In genomic region chr11:60924110-60924905, GRCh38 we compare ENCODE assay signal across 8 cellular contexts. TPM values are rescaled to one million over a fixed set of nuclear protein-coding genes. Genes with fewer than 3 reads are reported as not detected.
DNase-seq lines count a peak whose midpoint lies in the region; ATAC-seq and TF ChIP-seq lines count a peak whose summit lies in the region.

Gene TMEM132A, plus strand, starts transcription at chr11:60924460. Its CDS starts 174 bp downstream, at chr11:60924634.

- H3K27ac ChIP-seq in esophagus squamous epithelium (peak within 1 kb of the TSS; percentile 7 to 74 (median 50)), mucosa of rectum (ENCODE audit: low read depth in 2 of 2, low read length in 2 of 2) (no peak within 1 kb of the TSS), upper lobe of right lung (no peak within 1 kb of the TSS)

- TF ChIP-seq POLR2A in esophagus squamous epithelium (IDR thresholded peaks at IDR 0.05), result peak in 1 of 4 donors; percentile 60

- ATAC-seq in GM18502 (IDR thresholded peaks at IDR 0.05; ENCODE audit: poor library complexity, unreplicated experiment) (peak; percentile 47), activated B cell treated with CpG ODN at 0.5 μM for 24 hours (ENCODE audit: low read depth) (peak; percentile 27), upper lobe of right lung (peak; percentile 86)

- 0% methylated on average over 2 of the region's 69 CpGs; no CpG with 5 or more reads in 1 of the 2 donors for whole genome bisulfite sequencing in esophagus squamous epithelium, 2 donors

- TF ChIP-seq CTCF in AG10803 (conservative IDR thresholded peaks at IDR 0.05; ENCODE audit: low read length) (no peak), activated B cell treated with CpG ODN at 0.5 μM for 24 hours (IDR thresholded peaks at IDR 0.05) (no peak), esophagus squamous epithelium (IDR thresholded peaks at IDR 0.05) (no peak), upper lobe of right lung (IDR thresholded peaks at IDR 0.05) (no peak)

- peaks cover 28 to 67% (median 35%) of the 10 kb centered on the region in 3 donors for H3K4me1 ChIP-seq in esophagus squamous epithelium
- peaks cover 12% of the 10 kb centered on the region in 2 donors for H3K4me1 ChIP-seq in mucosa of rectum (ENCODE audit: control insufficient read depth in 2 of 2, insufficient read depth in 2 of 2, low read length in 2 of 2)
- peaks cover 21% of the 10 kb centered on the region for H3K4me1 ChIP-seq in upper lobe of right lung

- H3K9me3 ChIP-seq in esophagus squamous epithelium, result no peaks in the 10 kb centered on the region
- no peaks in the 10 kb centered on the region for H3K9me3 ChIP-seq in mucosa of rectum (ENCODE audit: control insufficient read depth in 2 of 2, low read length in 2 of 2)
- no peaks in the 10 kb centered on the region for H3K9me3 ChIP-seq in upper lobe of right lung

- DNase-seq in AG10803 (ENCODE audit: low read depth), result peak; percentile 60
- peak; percentile 84 for DNase-seq in NCI-H146 (lab: John Stamatoyannopoulos, UW)
- DNase-seq in activated B cell treated with CpG ODN at 0.5 μM for 24 hours, result no peak
- no peak for DNase-seq in esophagus squamous epithelium (lab: John Stamatoyannopoulos, UW)
- peak; percentile 81 for DNase-seq in upper lobe of right lung
- DNase-seq in NK-92 treated with Interleukin-12 subunit alpha and Interleukin-12 subunit beta, amount 100 ng/mL, for 24 hours (lab: John Stamatoyannopoulos, UW), result no peak

- H3K4me3 Mint-ChIP-seq in activated B cell treated with CpG ODN at 0.5 μM for 24 hours, result peak within 1 kb of the TSS; percentile 69

- peak within 1 kb of the TSS; percentile 59 for H3K4me3 ChIP-seq in AG10803 (ENCODE audit: low read length)
- H3K4me3 ChIP-seq in esophagus squamous epithelium, result peak within 1 kb of the TSS; percentile 57 to 81 (median 63)
- H3K4me3 ChIP-seq in mucosa of rectum (ENCODE audit: low read length in 2 of 2), result peak within 1 kb of the TSS; percentile 51 to 62
- H3K4me3 ChIP-seq in upper lobe of right lung, result peak within 1 kb of the TSS; percentile 61

- H3K27me3 ChIP-seq in esophagus squamous epithelium (peaks cover 0 to 30% (median 0%) of the 10 kb centered on the region in 4 donors), mucosa of rectum (ENCODE audit: control insufficient read depth in 2 of 2, insufficient read depth in 2 of 2, low read length in 2 of 2) (peaks cover 0 to 4% of the 10 kb centered on the region in 2 donors), upper lobe of right lung (peaks cover 9% of the 10 kb centered on the region)

- intact Hi-C loops in activated B cell treated with CpG ODN at 0.5 μM for 24 hours (cut with micrococcal nuclease) (no loop called here), esophagus squamous epithelium (cut with DNase I) (no loop called here), upper lobe of right lung (cut with DNase I) (no loop called here)

- H3K36me3 ChIP-seq in esophagus squamous epithelium, result peaks cover 31 to 53% (median 32%) of the 10 kb centered on the region in 3 donors
- peaks cover 20 to 31% of the 10 kb centered on the region in 2 donors for H3K36me3 ChIP-seq in mucosa of rectum (ENCODE audit: control insufficient read depth in 2 of 2, insufficient read depth in 2 of 2, low read length in 2 of 2)
- peaks cover 38% of the 10 kb centered on the region for H3K36me3 ChIP-seq in upper lobe of right lung

- H3K9ac ChIP-seq in mucosa of rectum (ENCODE audit: low read depth in 1 of 2, low read length in 2 of 2), result peak within 1 kb of the TSS; percentile 17 to 41

- CTCF ChIA-PET in activated B cell treated with CpG ODN at 0.5 μM for 24 hours (lab: Charles Lee), result interaction anchor here (0.6 kb wide), 1 partner anchor 160 kb away, joined by 3 read pairs; no protein-coding TSS in a partner anchor

- peaks cover 44% of the 10 kb centered on the region for H3K36me3 Mint-ChIP-seq in activated B cell treated with CpG ODN at 0.5 μM for 24 hours (ENCODE audit: low read depth)

- no peaks in the 10 kb centered on the region for H3K9me3 Mint-ChIP-seq in activated B cell treated with CpG ODN at 0.5 μM for 24 hours

- H3K27me3 Mint-ChIP-seq in activated B cell treated with CpG ODN at 0.5 μM for 24 hours, result peaks cover 4% of the 10 kb centered on the region

- H3K27ac Mint-ChIP-seq in activated B cell treated with CpG ODN at 0.5 μM for 24 hours, result no peak within 1 kb of the TSS

- POLR2A ChIA-PET in activated B cell treated with CpG ODN at 0.5 μM for 24 hours (lab: Charles Lee), result interaction anchor here (0.6 to 3.8 kb wide), 8 partner anchors 8 to 87 kb away, joined by 3 to 20 read pairs (median 7); partner anchors contain the start of genes SLC15A3 and TMEM109

- H3K4me1 Mint-ChIP-seq in activated B cell treated with CpG ODN at 0.5 μM for 24 hours, result peaks cover 33% of the 10 kb centered on the region

RNA-seq across cellular contexts. Expression of gene TMEM132A, which starts in this region (rescaled TPM):
- total RNA-seq in activated B cell treated with CpG ODN at 0.5 μM for 24 hours (8.2 and 8.7 TPM in 2 replicates), esophagus squamous epithelium (10 to 100 TPM; 11.8 to 52.7 (median 17.8) TPM), upper lobe of right lung (18.4 TPM)

Comparison
In these comparisons a context has a peak if more than half of its experiments do, and no peak if none do; other contexts are left out.
1. DNase-seq: peak in AG10803 (single experiment), NCI-H146 (single experiment) and upper lobe of right lung (single experiment); none in activated B cell treated with CpG ODN at 0.5 μM for 24 hours (single experiment), esophagus squamous epithelium (single experiment) and NK-92 treated with Interleukin-12 subunit alpha and Interleukin-12 subunit beta, amount 100 ng/mL, for 24 hours (single experiment).
2. ATAC-seq: peak in every context shown above with its lines; median percentile 86 in upper lobe of right lung; 47 in GM18502; 27 in activated B cell treated with CpG ODN at 0.5 μM for 24 hours.
3. H3K27ac ChIP-seq: peak in esophagus squamous epithelium (4 of 4); none in mucosa of rectum (0 of 2) and upper lobe of right lung (single experiment).
4. Peak in every context shown above with its lines, with median percentiles within 50 percentile points of each other: H3K4me3 ChIP-seq.